ENCODE assay signal across 1 cellular context in genomic region chr2:52144588-52144987, GRCh38.
TF ChIP-seq lines count a peak whose summit lies in the region.

No MANE protein-coding gene starts in this region.

TF ChIP-seq in HCT116, 20 proteins besides CTCF, POLR2A, EP300 and RAD21 (continued from another document):
- no peak for TF ChIP-seq EZH2 (IDR thresholded peaks at IDR 0.05)
- TF ChIP-seq REST (IDR thresholded peaks at IDR 0.05; ENCODE audit: low read depth), result no peak
- no peak for TF ChIP-seq MAX (IDR thresholded peaks at IDR 0.05)
- no peak for TF ChIP-seq ZFX (IDR thresholded peaks at IDR 0.05)
